In genomic region chr6:156782691-156783320, GRCh38 we compare ENCODE assay signal across 7 cellular contexts. TPM values are rescaled to one million over a fixed set of nuclear protein-coding genes. Genes with fewer than 3 reads are reported as not detected.
DNase-seq lines count a peak whose midpoint lies in the region; FAIRE-seq and TF ChIP-seq lines count a peak whose summit lies in the region.

No MANE protein-coding gene starts in this region.

- H3K4me2 ChIP-seq in SU-DHL-6 (ENCODE audit: low read depth, low read length, poor library complexity, severe bottlenecking) (peak overlapping the region; percentile 95), fibroblast of lung (ENCODE audit: extremely low read depth, insufficient read depth, low read length) (peak overlapping the region; percentile 95)

- peaks cover 82% of the 10 kb centered on the region for H3K79me2 ChIP-seq in SU-DHL-6 (ENCODE audit: insufficient read depth, low read length)
- H3K79me2 ChIP-seq in fibroblast of lung (ENCODE audit: control insufficient read depth, insufficient read depth, low read length), result peaks cover 88% of the 10 kb centered on the region

- H3K4me1 ChIP-seq in fibroblast of lung (ENCODE audit: control insufficient read depth, extremely low read depth, insufficient read depth, low read length), result peaks cover 6% of the 10 kb centered on the region

- peaks cover 35% of the 10 kb centered on the region; the same call in 1 of the 2 replicates for H3K36me3 ChIP-seq in SU-DHL-6 (ENCODE audit: low read length)
- no peaks in the 10 kb centered on the region for H3K36me3 ChIP-seq in fibroblast of lung (ENCODE audit: control insufficient read depth, insufficient read depth, low read length)

- H3F3A ChIP-seq in SU-DHL-6 (ENCODE audit: insufficient read depth), result peaks cover 17% of the 10 kb centered on the region; the same call in 1 of the 2 replicates

- peak overlapping the region; percentile 92 for H3K4me3 ChIP-seq in SU-DHL-6 (ENCODE audit: insufficient read depth, low read length, poor library complexity, severe bottlenecking)
- peak overlapping the region; percentile 48 to 93 (median 76) for H3K4me3 ChIP-seq in fibroblast of lung (replicated peaks in 1 of 4; ENCODE audit: control extremely low read depth in 1 of 4, insufficient read depth in 1 of 4, low read depth in 3 of 4, low read length in 4 of 4)
- H3K4me3 ChIP-seq in skin epidermis, result peak overlapping the region in 6 of 7 experiments; percentile 2 to 93 (median 47)

- no peaks in the 10 kb centered on the region for H3K9me2 ChIP-seq in SU-DHL-6 (replicated peaks; ENCODE audit: insufficient read depth, low read length)

- peak overlapping the region; percentile 88; the same call in 1 of the 2 replicates for H3K9ac ChIP-seq in SU-DHL-6 (ENCODE audit: low read length)
- H3K9ac ChIP-seq in fibroblast of lung (ENCODE audit: insufficient read depth, low read length), result no peak overlapping the region

- FAIRE-seq in GM18507 (lab: Jason Lieb, UNC), result peak; percentile 71

- no peaks in the 10 kb centered on the region for H3K27me3 ChIP-seq in SU-DHL-6 (ENCODE audit: low read length)
- no peaks in the 10 kb centered on the region for H3K27me3 ChIP-seq in fibroblast of lung (ENCODE audit: control insufficient read depth, insufficient read depth, low read length)

- TF ChIP-seq CTCF in SU-DHL-6 (IDR thresholded peaks at IDR 0.05; ENCODE audit: insufficient read depth, low read length, poor library complexity, severe bottlenecking), result no peak
- TF ChIP-seq CTCF in fibroblast of lung (conservative IDR thresholded peaks at IDR 0.05 in 1 of 2, IDR thresholded peaks at IDR 0.05 in 1 of 2; ENCODE audit: low read depth in 1 of 2, low read length in 2 of 2), result no peak

- H3K9me3 ChIP-seq in SU-DHL-6 (ENCODE audit: insufficient read depth, low read length), result no peaks in the 10 kb centered on the region
- no peaks in the 10 kb centered on the region for H3K9me3 ChIP-seq in fibroblast of lung (ENCODE audit: control insufficient read depth, insufficient read depth, low read depth, low read length)

- peaks cover 60% of the 10 kb centered on the region for H4K20me1 ChIP-seq in SU-DHL-6 (ENCODE audit: low read depth, low read length)
- H4K20me1 ChIP-seq in fibroblast of lung (ENCODE audit: control insufficient read depth, extremely low read depth, insufficient read depth, low read length), result no peaks in the 10 kb centered on the region

- DNase-seq in GM18507 (ENCODE audit: extremely low spot score, insufficient read length, low read depth) (no peak), fibroblast of lung (ENCODE audit: low read depth in 2 of 2) (peak in 1 of 2 donors; percentile 47), SHP77 treated with DMSO at 0.1 percent for 48 hours (lab: John Stamatoyannopoulos, UW) (no peak), hypothalamus (lab: John Stamatoyannopoulos, UW) (no peak), medulla oblongata (ENCODE audit: extremely low spot score) (no peak)

- no peak overlapping the region for H2AFZ ChIP-seq in SU-DHL-6 (ENCODE audit: low read depth, low read length, severe bottlenecking)
- H2AFZ ChIP-seq in fibroblast of lung (ENCODE audit: low read length), result no peak overlapping the region

- H3K27ac ChIP-seq in SU-DHL-6 (ENCODE audit: low read depth, low read length) (no peak overlapping the region), fibroblast of lung (ENCODE audit: insufficient read depth, low read length) (peak overlapping the region; percentile 70), skin epidermis (peak overlapping the region in 19 of 21 experiments; percentile 3 to 99 (median 65))

RNA-seq across cellular contexts. Expression of gene ARID1B, which starts 5.6 kb away (rescaled TPM):
- 29.3 and 41.9 TPM in 2 replicates for total RNA-seq in fibroblast of lung
- polyA plus RNA-seq in fibroblast of lung, result 15.4 and 18.6 TPM in 2 replicates
- 19.9 and 21.1 TPM in 2 replicates for polyA plus RNA-seq in fibroblast of lung (2012)
- polyA minus RNA-seq in fibroblast of lung (ENCODE audit: low replicate concordance), result 115 and 117 TPM in 2 replicates
